In genomic region chr7:44380179-44380830, GRCh38 we compare ENCODE assay signal across 24 cellular contexts. TPM values are rescaled to one million over a fixed set of nuclear protein-coding genes. Genes with fewer than 3 reads are reported as not detected.
DNase-seq lines count a peak whose midpoint lies in the region; ATAC-seq and TF ChIP-seq lines count a peak whose summit lies in the region.
"Had no signal": no experiment of that assay in that cellular context is flagged by ENCODE, and none has a peak within 500 bp of the region (broad histone marks: within the 10 kb centered on the region; RNA-seq: fewer than 3 reads in every experiment).

No MANE protein-coding gene starts in this region.

- H3K9me3 ChIP-seq in CD4-positive, CD25-positive, alpha-beta regulatory T cell (ENCODE audit: control insufficient read depth in 2 of 2, low read length in 2 of 2) = no peaks in the 10 kb centered on the region
- H3K9me3 ChIP-seq in lung (ENCODE audit: control insufficient read depth in 2 of 2, insufficient read depth in 1 of 2, low read length in 1 of 2) = no peaks in the 10 kb centered on the region
- H3K9me3 ChIP-seq in Karpas-422 (ENCODE audit: low read length) = no peaks in the 10 kb centered on the region
- H3K9me3 ChIP-seq: left lung, transverse colon had no signal

- peaks cover 23% of the 10 kb centered on the region for H3K36me3 ChIP-seq in CD4-positive, CD25-positive, alpha-beta regulatory T cell (ENCODE audit: control insufficient read depth, insufficient read depth, low read length)
- H3K36me3 ChIP-seq in H7 (replicated peaks; ENCODE audit: control insufficient read depth, insufficient read depth, low read length) = peaks cover 3% of the 10 kb centered on the region
- H3K36me3 ChIP-seq in lung (ENCODE audit: control insufficient read depth in 2 of 2, insufficient read depth in 2 of 2, low read length in 2 of 2) = peaks cover 2 to 26% of the 10 kb centered on the region in 2 donors
- no peaks in the 10 kb centered on the region for H3K36me3 ChIP-seq in Karpas-422 (ENCODE audit: insufficient read depth, low read length)

- no peak overlapping the region for H2AFZ ChIP-seq in Karpas-422 (ENCODE audit: low read length)

- no peaks in the 10 kb centered on the region for H3K4me1 ChIP-seq in CD4-positive, CD25-positive, alpha-beta regulatory T cell (ENCODE audit: control insufficient read depth, insufficient read depth, low read length, poor library complexity, severe bottlenecking)
- no peaks in the 10 kb centered on the region for H3K4me1 ChIP-seq in lung (ENCODE audit: control insufficient read depth in 2 of 2, insufficient read depth in 2 of 2, low read length in 2 of 2)
- H3K4me1 ChIP-seq in Karpas-422 (ENCODE audit: low read length) = peaks cover 12% of the 10 kb centered on the region
- H3K4me1 ChIP-seq: transverse colon had no signal

- H4K20me1 ChIP-seq in Karpas-422 (ENCODE audit: insufficient read depth, low read depth, low read length) = no peaks in the 10 kb centered on the region

- H3K27ac ChIP-seq in CD4-positive, CD25-positive, alpha-beta regulatory T cell (ENCODE audit: insufficient read depth, low read length, poor library complexity, severe bottlenecking) = no peak overlapping the region
- no peak overlapping the region for H3K27ac ChIP-seq in lung (ENCODE audit: low read depth in 1 of 2, low read length in 1 of 2)
- H3K27ac ChIP-seq in Karpas-422 (ENCODE audit: low read length) = no peak overlapping the region
- H3K27ac ChIP-seq: left lung, skin epidermis, transverse colon had no signal

- no peak overlapping the region for H3K4me2 ChIP-seq in Karpas-422 (ENCODE audit: low read depth, low read length, poor library complexity, severe bottlenecking)

- peaks cover 8% of the 10 kb centered on the region for H3K36me3 Mint-ChIP-seq in CD4-positive, CD25-positive, alpha-beta regulatory T cell
- H3K36me3 Mint-ChIP-seq in central memory CD8-positive, alpha-beta T cell (ENCODE audit: insufficient read depth) = peaks cover 12% of the 10 kb centered on the region
- peaks cover 19% of the 10 kb centered on the region for H3K36me3 Mint-ChIP-seq in endothelial cell (ENCODE audit: low read depth, unreplicated experiment)

- DNase-seq in CD4-positive, CD25-positive, alpha-beta regulatory T cell = no peak
- DNase-seq in H7 (peak; percentile 12), lung (ENCODE audit: low spot score) (peak; percentile 18), NCI-H345 treated with DMSO at 0.1 percent for 48 hours (lab: John Stamatoyannopoulos, UW; ENCODE audit: unreplicated experiment) (no peak), endothelial cell (ENCODE audit: low spot score) (no peak), NCI-H1436 (lab: John Stamatoyannopoulos, UW) (no peak), Karpas-422 (no peak)
- peak in 1 of 2 donors; percentile 8 for DNase-seq in central memory CD8-positive, alpha-beta T cell (ENCODE audit: low spot score in 2 of 2)
- DNase-seq: activated CD4-positive, alpha-beta T cell treated with anti-CD3 and anti-CD28 coated beads, Interleukin-2, amount 50 U/mL, for 48 hours; activated naive CD4-positive, alpha-beta T cell treated with anti-CD3 and anti-CD28 coated beads for 36 hours; activated T-cell treated with anti-CD3 and anti-CD28 coated beads, Interleukin-2, amount 50 U/mL, for 4 hours; aorta; CD8-positive, alpha-beta memory T cell; DND-41; effector memory CD4-positive, alpha-beta T cell; NCI-H1694; OCI-M1; stimulated activated CD4-positive, alpha-beta T cell treated with anti-CD3 and anti-CD28 coated beads, Interleukin-2, amount 100 ng/mL, for 48 hours; transverse colon had no signal

- ATAC-seq in CD4-positive, CD25-positive, alpha-beta regulatory T cell (ENCODE audit: low read depth in 2 of 2) = no peak
- no peak for ATAC-seq in central memory CD8-positive, alpha-beta T cell (replicated peaks; ENCODE audit: extremely low read depth, poor library complexity, severe bottlenecking)
- no peak for ATAC-seq in lung (ENCODE audit: insufficient read depth, low FRiP score)
- ATAC-seq: activated T-cell treated with anti-CD3 and anti-CD28 coated beads, Interleukin-2, amount 50 U/mL, for 4 hours; left lung had no signal

- H3K27ac Mint-ChIP-seq in CD4-positive, CD25-positive, alpha-beta regulatory T cell = peak overlapping the region in 2 of 3 donors; percentile 46 to 75
- H3K27ac Mint-ChIP-seq in central memory CD8-positive, alpha-beta T cell (ENCODE audit: low read depth) = peak overlapping the region; percentile 57
- no peak overlapping the region for H3K27ac Mint-ChIP-seq in endothelial cell (ENCODE audit: unreplicated experiment)
- H3K27ac Mint-ChIP-seq: activated naive CD4-positive, alpha-beta T cell treated with anti-CD3 and anti-CD28 coated beads for 36 hours; T-helper 2 cell treated with Interferon-gamma antibody and Interleukin-4, amounts not matched to agents 5 μg/mL and 100 μg/mL, for 36 hours had no signal

- TF ChIP-seq CTCF in lung (IDR thresholded peaks at IDR 0.05; ENCODE audit: control extremely low read depth, extremely low read depth) (no peak), endothelial cell (IDR thresholded peaks at IDR 0.05; ENCODE audit: unreplicated experiment) (no peak)

- no peak overlapping the region for H3K4me3 ChIP-seq in CD4-positive, CD25-positive, alpha-beta regulatory T cell (ENCODE audit: low read depth, low read length)
- H3K4me3 ChIP-seq in H7 (ENCODE audit: insufficient read depth, low read depth, low read length) = no peak overlapping the region
- no peak overlapping the region for H3K4me3 ChIP-seq in lung
- H3K4me3 ChIP-seq in Karpas-422 (ENCODE audit: low read length) = no peak overlapping the region
- H3K4me3 ChIP-seq: left lung, skin epidermis, transverse colon had no signal

- H3K4me1 Mint-ChIP-seq in CD4-positive, CD25-positive, alpha-beta regulatory T cell = peaks cover 0 to 12% (median 0%) of the 10 kb centered on the region in 4 donors
- H3K4me1 Mint-ChIP-seq in central memory CD8-positive, alpha-beta T cell = peaks cover 16% of the 10 kb centered on the region
- H3K4me1 Mint-ChIP-seq in endothelial cell (ENCODE audit: unreplicated experiment) = peaks cover 7% of the 10 kb centered on the region

- no peak overlapping the region for H3K9ac ChIP-seq in Karpas-422 (ENCODE audit: low read length)

- H3K27me3 Mint-ChIP-seq in CD4-positive, CD25-positive, alpha-beta regulatory T cell = no peaks in the 10 kb centered on the region
- H3K27me3 Mint-ChIP-seq in central memory CD8-positive, alpha-beta T cell = no peaks in the 10 kb centered on the region
- peaks cover 8% of the 10 kb centered on the region for H3K27me3 Mint-ChIP-seq in endothelial cell (ENCODE audit: unreplicated experiment)
- H3K27me3 Mint-ChIP-seq: stimulated activated naive CD8-positive, alpha-beta T cell treated with anti-CD3 and anti-CD28 coated beads, Interleukin-15, Interleukin-2, amounts not matched to agents 100 ng/mL and 50 ng/mL, for 24 hours had no signal

- 92 to 97% methylated on average over 2 of the region's 2 CpGs for WGBS in lung, 2 donors

- H3K9me3 Mint-ChIP-seq in CD4-positive, CD25-positive, alpha-beta regulatory T cell = no peaks in the 10 kb centered on the region
- no peaks in the 10 kb centered on the region for H3K9me3 Mint-ChIP-seq in central memory CD8-positive, alpha-beta T cell
- no peaks in the 10 kb centered on the region for H3K9me3 Mint-ChIP-seq in endothelial cell (ENCODE audit: unreplicated experiment)
- H3K9me3 Mint-ChIP-seq: activated naive CD4-positive, alpha-beta T cell treated with anti-CD3 and anti-CD28 coated beads for 36 hours; activated T-cell treated with anti-CD3 and anti-CD28 coated beads, Interleukin-2, amount 50 U/mL, for 4 hours; CD8-positive, alpha-beta memory T cell; neural crest cell; stimulated activated naive CD8-positive, alpha-beta T cell treated with anti-CD3 and anti-CD28 coated beads, Interleukin-15, Interleukin-2, amounts not matched to agents 100 ng/mL and 50 ng/mL, for 24 hours; T-helper 2 cell treated with Interferon-gamma antibody and Interleukin-4, amounts not matched to agents 5 μg/mL and 100 μg/mL, for 36 hours had no signal

- H3K27me3 ChIP-seq in CD4-positive, CD25-positive, alpha-beta regulatory T cell (ENCODE audit: control insufficient read depth, insufficient read depth, low read length) = no peaks in the 10 kb centered on the region
- no peaks in the 10 kb centered on the region for H3K27me3 ChIP-seq in H7 (ENCODE audit: control insufficient read depth, insufficient read depth, low read length)
- H3K27me3 ChIP-seq in lung (ENCODE audit: control insufficient read depth, insufficient read depth) = no peaks in the 10 kb centered on the region
- no peaks in the 10 kb centered on the region for H3K27me3 ChIP-seq in Karpas-422 (ENCODE audit: low read length)
- H3K27me3 ChIP-seq: transverse colon had no signal

- H3K4me3 Mint-ChIP-seq in CD4-positive, CD25-positive, alpha-beta regulatory T cell = no peak overlapping the region
- no peak overlapping the region for H3K4me3 Mint-ChIP-seq in central memory CD8-positive, alpha-beta T cell
- H3K4me3 Mint-ChIP-seq in endothelial cell (ENCODE audit: unreplicated experiment) = no peak overlapping the region
- H3K4me3 Mint-ChIP-seq: activated naive CD4-positive, alpha-beta T cell treated with anti-CD3 and anti-CD28 coated beads for 36 hours; activated T-cell treated with anti-CD3 and anti-CD28 coated beads, Interleukin-2, amount 50 U/mL, for 4 hours; neural crest cell; stimulated activated naive CD8-positive, alpha-beta T cell treated with anti-CD3 and anti-CD28 coated beads, Interleukin-15, Interleukin-2, amounts not matched to agents 100 ng/mL and 50 ng/mL, for 24 hours; T-helper 2 cell treated with Interferon-gamma antibody and Interleukin-4, amounts not matched to agents 5 μg/mL and 100 μg/mL, for 36 hours had no signal

- H3K79me2 ChIP-seq in Karpas-422 (ENCODE audit: low read length) = no peaks in the 10 kb centered on the region

- H3K9me2 ChIP-seq in Karpas-422 (replicated peaks; ENCODE audit: insufficient read depth, low read length) = no peaks in the 10 kb centered on the region

RNA-seq across cellular contexts. Expression of gene CAMK2B, which starts 54.9 kb away (rescaled TPM):
- not detected for total RNA-seq in CD4-positive, CD25-positive, alpha-beta regulatory T cell
- not detected for polyA plus RNA-seq in CD4-positive, CD25-positive, alpha-beta regulatory T cell
- 0.31 TPM in 1 of 2 replicates, not detected in the other for total RNA-seq in H7 (2014; rRNA removed; shearing (Covaris generic))
- total RNA-seq in lung (under 1 TPM; 0.40 to 0.80 TPM), endothelial cell (ENCODE audit: unreplicated experiment) (0.23 TPM)
- polyA plus RNA-seq in lung = under 1 TPM; 0.12 to 0.25 TPM
- total RNA-seq in Karpas-422 (2014; rRNA removed; shearing (Covaris generic); ENCODE audit: low replicate concordance) = not detected in 2 replicates
- polyA plus RNA-seq: CD8-positive, alpha-beta memory T cell had no signal

Comparison
In these comparisons a context has a peak if more than half of its experiments do, and no peak if none do; other contexts are left out.
1. DNase-seq: peak in H7 (single experiment) and lung (single experiment); none in CD4-positive, CD25-positive, alpha-beta regulatory T cell (0 of 3), NCI-H345 treated with DMSO at 0.1 percent for 48 hours (single experiment), endothelial cell (single experiment), NCI-H1436 (single experiment) and Karpas-422 (single experiment).